In the genomic region with DNA sequence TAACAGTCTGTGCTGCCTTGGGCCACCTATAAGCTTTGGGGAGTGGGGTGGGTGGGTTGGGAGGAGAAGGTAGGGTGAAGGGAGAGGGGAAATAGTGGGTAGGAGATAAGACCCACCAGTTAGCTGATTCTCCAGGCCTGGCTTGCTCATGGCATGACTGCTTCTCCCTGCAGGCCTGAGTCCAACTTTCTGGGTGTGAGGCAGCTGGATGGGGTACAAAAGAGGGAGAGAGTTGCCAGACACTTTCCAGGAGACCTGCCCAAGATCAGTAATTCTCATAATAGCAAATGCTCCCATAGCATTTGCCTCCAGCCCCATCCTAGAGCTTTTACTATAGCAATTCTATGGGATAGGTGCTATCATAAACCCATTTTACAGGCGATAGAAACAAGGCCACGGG, we compare ENCODE assay signal across 11 cellular contexts. TPM values are rescaled to one million over a fixed set of nuclear protein-coding genes. Genes with fewer than 3 reads are reported as not detected.
"Had no signal": no experiment of that assay in that cellular context is flagged by ENCODE, and none has a peak within 500 bp of the region (broad histone marks: within the 10 kb centered on the region; RNA-seq: fewer than 3 reads in every experiment).

No MANE protein-coding gene starts in this region.

- H3K27ac ChIP-seq: psoas muscle, tibial nerve had no signal

- H3K4me1 ChIP-seq: psoas muscle had no signal

- H3K4me3 Mint-ChIP-seq: nephron had no signal

- ATAC-seq: activated naive CD4-positive, alpha-beta T cell treated with anti-CD3 and anti-CD28 coated beads, Interleukin-2, amount 50 U/mL, for 72 hours; psoas muscle had no signal

- H3K4me3 ChIP-seq: psoas muscle, tibial nerve had no signal

- DNase-seq: activated CD4-positive, alpha-beta T cell treated with anti-CD3 and anti-CD28 coated beads, Interleukin-2, amount 50 U/mL, for 1 hour; activated CD4-positive, CD25-positive, alpha-beta regulatory T cell; hippocampal formation; occipital lobe; psoas muscle; stimulated activated CD4-positive, alpha-beta T cell treated with anti-CD3 and anti-CD28 coated beads, Interleukin-15, amount 100 ng/mL, for 24 hours; T-helper 2 cell had no signal

- H3K9me3 ChIP-seq: psoas muscle, tibial nerve had no signal

- H3K36me3 Mint-ChIP-seq: activated naive CD4-positive, alpha-beta T cell treated with anti-CD3 and anti-CD28 coated beads, Interleukin-2, amount 50 U/mL, for 72 hours had no signal

- H3K36me3 ChIP-seq: tibial nerve had no signal

- H3K27me3 ChIP-seq: tibial nerve had no signal

- H3K27ac Mint-ChIP-seq: activated naive CD4-positive, alpha-beta T cell treated with anti-CD3 and anti-CD28 coated beads, Interleukin-2, amount 50 U/mL, for 72 hours had no signal

- H3K9me3 Mint-ChIP-seq: activated naive CD4-positive, alpha-beta T cell treated with anti-CD3 and anti-CD28 coated beads, Interleukin-2, amount 50 U/mL, for 72 hours; nephron had no signal

RNA-seq across cellular contexts. Expression of a gene that starts 7.7 kb away (rescaled TPM):
- total RNA-seq: activated CD8-positive, alpha-beta memory T cell treated with anti-CD3 and anti-CD28 coated beads for 36 hours; activated naive CD4-positive, alpha-beta T cell treated with anti-CD3 and anti-CD28 coated beads, Interleukin-2, amount 50 U/mL, for 72 hours had no signal
